In the genomic region with DNA sequence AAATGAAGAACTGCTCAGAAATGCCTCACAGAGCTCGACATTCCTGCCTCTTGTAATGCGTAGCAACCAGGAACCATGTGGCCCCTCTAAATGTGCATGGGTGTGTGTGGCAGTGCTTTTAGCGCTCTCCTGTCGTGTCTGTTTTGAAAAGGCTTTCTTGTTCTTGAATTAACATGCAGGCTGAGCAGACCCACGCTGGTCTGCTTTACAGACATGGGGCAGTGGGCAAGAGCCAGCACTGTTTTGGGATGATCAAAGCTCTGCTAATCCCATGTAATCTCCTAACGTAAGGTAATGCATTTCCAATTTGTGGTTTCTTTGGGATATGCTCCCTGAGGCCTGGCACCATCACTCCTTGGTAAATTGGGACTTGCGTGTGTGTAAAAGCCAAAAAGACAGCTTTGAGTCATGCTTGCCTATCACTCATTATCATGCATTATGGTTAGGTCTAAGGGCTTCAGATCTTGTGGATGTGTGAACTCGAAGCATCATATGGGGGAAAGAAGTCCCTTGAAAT, we compare ENCODE assay signal across 12 cellular contexts. TPM values are rescaled to one million over a fixed set of nuclear protein-coding genes. Genes with fewer than 3 reads are reported as not detected.
DNase-seq lines count a peak whose midpoint lies in the region; ATAC-seq and TF ChIP-seq lines count a peak whose summit lies in the region.
"Had no signal": no experiment of that assay in that cellular context is flagged by ENCODE, and none has a peak within 500 bp of the region (broad histone marks: within the 10 kb centered on the region; RNA-seq: fewer than 3 reads in every experiment).

No MANE protein-coding gene starts in this region.

- peaks cover 48% of the 10 kb centered on the region for H3K36me3 ChIP-seq in DOHH2 (ENCODE audit: control insufficient read depth, low read length)
- no peaks in the 10 kb centered on the region for H3K36me3 ChIP-seq in tibial nerve
- H3K36me3 ChIP-seq: BE2C, heart right ventricle had no signal

- ATAC-seq in GM21360 (IDR thresholded peaks at IDR 0.05; ENCODE audit: unreplicated experiment), result no peak
- ATAC-seq: heart right ventricle had no signal

- WGBS in tibial nerve, 2 donors, result 74 to 75% methylated on average over 8 of the region's 8 CpGs

- H3K9me3 ChIP-seq in DOHH2 (ENCODE audit: control insufficient read depth, insufficient read depth, low read length), result no peaks in the 10 kb centered on the region
- no peaks in the 10 kb centered on the region for H3K9me3 ChIP-seq in tibial nerve
- H3K9me3 ChIP-seq: BE2C, heart right ventricle had no signal

- intact Hi-C loops in dorsolateral prefrontal cortex (cut with DNase I), result no loop called here

- no peaks in the 10 kb centered on the region for H3K27me3 ChIP-seq in DOHH2 (ENCODE audit: control insufficient read depth, low read length)
- H3K27me3 ChIP-seq in tibial nerve, result no peaks in the 10 kb centered on the region
- H3K27me3 ChIP-seq in dorsolateral prefrontal cortex, result peaks cover 0 to 17% (median 0%) of the 10 kb centered on the region in 45 donors
- H3K27me3 ChIP-seq: BE2C, heart right ventricle had no signal

- no peak for TF ChIP-seq CTCF in 22Rv1 (IDR thresholded peaks at IDR 0.05)
- TF ChIP-seq CTCF in DOHH2 (IDR thresholded peaks at IDR 0.05; ENCODE audit: low read depth, low read length, poor library complexity, severe bottlenecking), result no peak
- TF ChIP-seq CTCF in tibial nerve (IDR thresholded peaks at IDR 0.05), result no peak
- no peak for TF ChIP-seq CTCF in dorsolateral prefrontal cortex (IDR thresholded peaks at IDR 0.05 in 54 of 56, conservative IDR thresholded peaks at IDR 0.05 in 2 of 56; ENCODE audit: low read depth in 1 of 56, partially characterized antibody in 56 of 56)

- no peaks in the 10 kb centered on the region for H3K9me2 ChIP-seq in DOHH2 (replicated peaks; ENCODE audit: control insufficient read depth, low read length)

- peak; percentile 61 to 71 for DNase-seq in activated T-cell treated with anti-CD3 and anti-CD28 coated beads, Interleukin-2, amount 50 U/mL, for 48 hours
- DNase-seq in islet precursor cell (peak; percentile 97), tibial nerve (ENCODE audit: low spot score in 2 of 2) (no peak), dorsolateral prefrontal cortex (no peak), middle frontal gyrus (ENCODE audit: extremely low spot score, low spot score) (no peak)
- DNase-seq: BE2C, heart right ventricle, NCI-H2081 had no signal

- H3F3A ChIP-seq in DOHH2 (ENCODE audit: control insufficient read depth, insufficient read depth), result peaks cover 32% of the 10 kb centered on the region

- H3K4me1 ChIP-seq in DOHH2 (ENCODE audit: control insufficient read depth, low read length) (peaks cover 98% of the 10 kb centered on the region), tibial nerve (peaks cover 0 to 6% (median 4%) of the 10 kb centered on the region in 4 donors)

- no peak for TF ChIP-seq POLR2A in tibial nerve (IDR thresholded peaks at IDR 0.05)

- no peaks in the 10 kb centered on the region for H4K20me1 ChIP-seq in DOHH2 (ENCODE audit: control insufficient read depth, insufficient read depth, low read depth, low read length)

- H3K4me2 ChIP-seq in DOHH2 (ENCODE audit: low read length), result peak overlapping the region; percentile 39

- no peak overlapping the region for H3K4me3 ChIP-seq in DOHH2 (ENCODE audit: low read length)
- H3K4me3 ChIP-seq in tibial nerve, result no peak overlapping the region
- no peak overlapping the region for H3K4me3 ChIP-seq in dorsolateral prefrontal cortex
- H3K4me3 ChIP-seq: heart right ventricle had no signal

- no peak for TF ChIP-seq EP300 in tibial nerve (IDR thresholded peaks at IDR 0.05)

- H3K79me2 ChIP-seq in DOHH2 (ENCODE audit: control insufficient read depth, low read length), result peaks cover 98% of the 10 kb centered on the region

- H3K27ac ChIP-seq in 22Rv1 (peak overlapping the region; percentile 87), DOHH2 (ENCODE audit: low read depth, low read length) (0 out of 2 replicates have a peak overlapping the region, but pooled peaks have one; percentile 11), tibial nerve (no peak overlapping the region), dorsolateral prefrontal cortex (no peak overlapping the region)
- H3K27ac ChIP-seq: epithelial cell of prostate had no signal

RNA-seq across cellular contexts. Expression of a gene that starts 11.8 kb away (rescaled TPM):
- total RNA-seq in tibial nerve (10 to 100 TPM in 3 of 4 donors, 1 to 10 TPM in 1; 8.8 to 27.0 (median 19.0) TPM), dorsolateral prefrontal cortex (10 to 100 TPM; 14.0 to 57.7 (median 34.7) TPM)

Comparison
In these comparisons a context has a peak if more than half of its experiments do, and no peak if none do; other contexts are left out.
1. H3K27ac ChIP-seq: peak in 22Rv1 (single experiment) and DOHH2 (single experiment); none in tibial nerve (0 of 4) and dorsolateral prefrontal cortex (0 of 59).
2. DNase-seq: peak in activated T-cell treated with anti-CD3 and anti-CD28 coated beads, Interleukin-2, amount 50 U/mL, for 48 hours (2 of 2) and islet precursor cell (single experiment); none in tibial nerve (0 of 2), dorsolateral prefrontal cortex (0 of 10) and middle frontal gyrus (single experiment).